ENCODE assay signal across 8 cellular contexts in the genomic region with DNA sequence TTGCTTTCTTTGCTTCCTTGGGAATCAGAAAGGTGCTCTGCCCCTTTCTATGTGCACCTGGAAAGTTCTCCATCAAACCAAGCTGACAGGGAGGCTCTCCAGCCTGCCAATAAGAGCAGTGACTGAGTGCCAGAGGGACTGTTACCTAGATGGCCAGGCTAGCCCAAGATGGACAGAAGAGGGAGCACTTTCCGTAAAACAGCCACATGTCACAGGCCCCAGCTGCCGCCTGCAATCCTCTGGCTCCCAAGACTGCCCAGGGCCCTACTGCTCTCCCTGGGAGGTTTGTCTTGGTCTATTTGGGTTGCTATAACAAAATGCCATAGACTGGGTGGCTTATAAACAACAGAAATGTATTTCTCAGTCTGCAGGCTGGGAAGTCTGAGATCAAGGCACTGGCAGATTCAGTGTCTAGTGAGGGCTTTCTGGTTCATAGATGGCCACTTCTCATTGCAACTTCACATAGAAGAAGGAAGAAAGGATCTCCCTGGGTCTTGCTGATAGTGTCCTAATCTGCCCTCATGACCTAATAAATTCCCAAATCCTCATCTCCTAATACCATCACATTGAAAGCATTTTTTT.
A peak's percentile ranks its signal among the peaks of the same experiment; 100 is the strongest.
DNase-seq lines count a peak whose midpoint lies in the region; ATAC-seq and TF ChIP-seq lines count a peak whose summit lies in the region.

No MANE protein-coding gene starts in this region.

- H3K4me3 ChIP-seq in H7 (ENCODE audit: insufficient read depth, low read depth, low read length) (no peak overlapping the region), skin epidermis (no peak overlapping the region)

- ATAC-seq in SK-N-SH treated with all-trans-retinoic acid at 6 μM for 48 hours (peak; percentile 87), HG02938 (IDR thresholded peaks at IDR 0.05; ENCODE audit: unreplicated experiment) (no peak)

- intact Hi-C loops in cardiac septum (cut with DNase I) = no loop called here

- no peaks in the 10 kb centered on the region; the same call in 1 of the 2 replicates for H3K27me3 ChIP-seq in H7 (ENCODE audit: control insufficient read depth, insufficient read depth, low read length)

- peak overlapping the region in 13 of 21 experiments; percentile 10 to 74 (median 46) for H3K27ac ChIP-seq in skin epidermis

- no peaks in the 10 kb centered on the region for H3K36me3 ChIP-seq in H7 (replicated peaks; ENCODE audit: control insufficient read depth, insufficient read depth, low read length)

- DNase-seq in A172 (ENCODE audit: low spot score) (peak; percentile 45), H7 (peak; percentile 85), cardiac septum (ENCODE audit: low spot score) (peak; percentile 58), HPDE6-E6E7 (ENCODE audit: extremely low spot score) (no peak)
- DNase-seq in activated CD8-positive, alpha-beta memory T cell treated with anti-CD3 and anti-CD28 coated beads for 24 hours = no peak

TF ChIP-seq in SK-N-SH treated with all-trans-retinoic acid at 6 μM for 48 hours, 23 proteins besides CTCF, POLR2A, EP300 and RAD21:
- TF ChIP-seq ZC3H10 (CRISPR knock-in tag; IDR thresholded peaks at IDR 0.05) (no peak), ZNF70 (CRISPR knock-in tag; IDR thresholded peaks at IDR 0.05) (no peak), ZFP3 (CRISPR knock-in tag; IDR thresholded peaks at IDR 0.05) (no peak), SNAI2 (CRISPR knock-in tag; IDR thresholded peaks at IDR 0.05) (no peak), TOX (CRISPR knock-in tag; IDR thresholded peaks at IDR 0.05; ENCODE audit: borderline replicate concordance) (no peak), OSR1 (CRISPR knock-in tag; IDR thresholded peaks at IDR 0.05) (no peak), ZNF565 (CRISPR knock-in tag; conservative IDR thresholded peaks at IDR 0.05; ENCODE audit: low read depth) (no peak), ESRRG (CRISPR knock-in tag; IDR thresholded peaks at IDR 0.05) (no peak), GLIS3 (CRISPR knock-in tag; IDR thresholded peaks at IDR 0.05) (no peak), ZNF8 (CRISPR knock-in tag; IDR thresholded peaks at IDR 0.05) (no peak)
- TF ChIP-seq, protein P1, sequence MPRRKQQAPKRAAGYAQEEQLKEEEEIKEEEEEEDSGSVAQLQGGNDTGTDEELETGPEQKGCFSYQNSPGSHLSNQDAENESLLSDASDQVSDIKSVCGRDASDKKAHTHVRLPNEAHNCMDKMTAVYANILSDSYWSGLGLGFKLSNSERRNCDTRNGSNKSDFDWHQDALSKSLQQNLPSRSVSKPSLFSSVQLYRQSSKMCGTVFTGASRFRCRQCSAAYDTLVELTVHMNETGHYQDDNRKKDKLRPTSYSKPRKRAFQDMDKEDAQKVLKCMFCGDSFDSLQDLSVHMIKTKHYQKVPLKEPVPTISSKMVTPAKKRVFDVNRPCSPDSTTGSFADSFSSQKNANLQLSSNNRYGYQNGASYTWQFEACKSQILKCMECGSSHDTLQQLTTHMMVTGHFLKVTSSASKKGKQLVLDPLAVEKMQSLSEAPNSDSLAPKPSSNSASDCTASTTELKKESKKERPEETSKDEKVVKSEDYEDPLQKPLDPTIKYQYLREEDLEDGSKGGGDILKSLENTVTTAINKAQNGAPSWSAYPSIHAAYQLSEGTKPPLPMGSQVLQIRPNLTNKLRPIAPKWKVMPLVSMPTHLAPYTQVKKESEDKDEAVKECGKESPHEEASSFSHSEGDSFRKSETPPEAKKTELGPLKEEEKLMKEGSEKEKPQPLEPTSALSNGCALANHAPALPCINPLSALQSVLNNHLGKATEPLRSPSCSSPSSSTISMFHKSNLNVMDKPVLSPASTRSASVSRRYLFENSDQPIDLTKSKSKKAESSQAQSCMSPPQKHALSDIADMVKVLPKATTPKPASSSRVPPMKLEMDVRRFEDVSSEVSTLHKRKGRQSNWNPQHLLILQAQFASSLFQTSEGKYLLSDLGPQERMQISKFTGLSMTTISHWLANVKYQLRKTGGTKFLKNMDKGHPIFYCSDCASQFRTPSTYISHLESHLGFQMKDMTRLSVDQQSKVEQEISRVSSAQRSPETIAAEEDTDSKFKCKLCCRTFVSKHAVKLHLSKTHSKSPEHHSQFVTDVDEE (CRISPR knock-in tag; IDR thresholded peaks at IDR 0.05) = no peak

Comparison
In these comparisons a context has a peak if more than half of its experiments do, and no peak if none do; other contexts are left out.
1. DNase-seq: peak in A172 (single experiment), H7 (single experiment) and cardiac septum (single experiment); none in activated CD8-positive, alpha-beta memory T cell treated with anti-CD3 and anti-CD28 coated beads for 24 hours (single experiment) and HPDE6-E6E7 (single experiment).